Comparison of ENCODE assay signal across 16 cellular contexts in the genomic region with DNA sequence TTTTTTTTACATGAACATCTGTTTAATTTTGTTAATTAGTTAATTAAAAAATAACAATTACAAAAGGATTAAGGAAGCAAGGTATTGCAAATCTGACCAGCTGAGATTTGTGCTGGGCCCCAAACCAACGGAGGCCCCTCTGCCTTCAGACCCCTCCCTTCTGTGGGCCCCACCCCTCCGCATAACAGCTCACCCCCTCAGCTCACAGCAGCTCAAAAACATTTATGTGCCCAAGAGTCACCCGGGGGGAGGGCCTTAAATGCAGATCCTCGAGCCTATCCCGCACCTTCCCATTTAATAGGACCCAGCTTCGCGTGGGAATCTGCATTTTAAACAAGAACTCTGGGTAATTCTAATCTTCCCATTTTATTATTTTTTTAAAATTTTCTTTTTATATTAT.
DNase-seq lines count a peak whose midpoint lies in the region; ATAC-seq, FAIRE-seq and TF ChIP-seq lines count a peak whose summit lies in the region.
"Had no signal": no experiment of that assay in that cellular context is flagged by ENCODE, and none has a peak within 500 bp of the region (broad histone marks: within the 10 kb centered on the region; RNA-seq: fewer than 3 reads in every experiment).

No MANE protein-coding gene starts in this region.

- no peaks in the 10 kb centered on the region for H3K4me1 ChIP-seq in pancreas
- H3K4me1 ChIP-seq: HAP-1 had no signal

- H3K9me3 ChIP-seq in WERI-Rb-1 (ENCODE audit: severe bottlenecking) (no peaks in the 10 kb centered on the region), pancreas (no peaks in the 10 kb centered on the region)
- H3K9me3 ChIP-seq: HAP-1 had no signal

- no peak overlapping the region for H3K4me3 ChIP-seq in H7 (ENCODE audit: insufficient read depth, low read depth, low read length)
- H3K4me3 ChIP-seq in WERI-Rb-1 (ENCODE audit: low read depth, low read length): no peak overlapping the region
- no peak overlapping the region for H3K4me3 ChIP-seq in pancreas
- H3K4me3 ChIP-seq: GM23248, HAP-1 had no signal

- H3K36me3 ChIP-seq in H7 (replicated peaks; ENCODE audit: control insufficient read depth, insufficient read depth, low read length) (no peaks in the 10 kb centered on the region), WERI-Rb-1 (peaks cover 28% of the 10 kb centered on the region), pancreas (no peaks in the 10 kb centered on the region)
- H3K36me3 ChIP-seq: HAP-1 had no signal

- intact Hi-C loops in pancreas (cut with DNase I): no loop called here

- ATAC-seq in HG03196 (IDR thresholded peaks at IDR 0.05; ENCODE audit: unreplicated experiment) (no peak), pancreas (no peak)

- H3K27ac ChIP-seq in WERI-Rb-1: peak overlapping the region; percentile 72
- no peak overlapping the region for H3K27ac ChIP-seq in pancreas
- H3K27ac ChIP-seq: GM23248 had no signal

- TF ChIP-seq CTCF in WERI-Rb-1 (IDR thresholded peaks at IDR 0.05; ENCODE audit: low read depth, low read length): no peak
- TF ChIP-seq CTCF in pancreas (IDR thresholded peaks at IDR 0.05): no peak

- H3K27me3 ChIP-seq in H7 (ENCODE audit: control insufficient read depth, insufficient read depth, low read length) (no peaks in the 10 kb centered on the region), WERI-Rb-1 (ENCODE audit: insufficient read depth, low read depth, severe bottlenecking) (no peaks in the 10 kb centered on the region), pancreas (no peaks in the 10 kb centered on the region)

- WGBS in pancreas, 2 donors: 66 to 67% methylated on average over 7 of the region's 7 CpGs

- DNase-seq in NCI-H82 (lab: John Stamatoyannopoulos, UW) (peak; percentile 37), NCI-H82 treated with DMSO at 0.1 percent for 48 hours (lab: John Stamatoyannopoulos, UW; ENCODE audit: unreplicated experiment) (no peak), H7 (peak; percentile 74), WERI-Rb-1 (no peak), pancreas (no peak), globus pallidus (ENCODE audit: low spot score) (no peak)
- DNase-seq: Calu3; CD4-positive, alpha-beta memory T cell; DMS153; DND-41; GM23248 had no signal

- FAIRE-seq in pancreas (lab: Jason Lieb, UNC): no peak
- FAIRE-seq: G401.6, GM12892, GM19239 had no signal

Comparison
In these comparisons a context has a peak if more than half of its experiments do, and no peak if none do; other contexts are left out.
1. DNase-seq: peak in NCI-H82 (single experiment) and H7 (single experiment); none in NCI-H82 treated with DMSO at 0.1 percent for 48 hours (single experiment), WERI-Rb-1 (single experiment), pancreas (0 of 6) and globus pallidus (single experiment).